19 cellular contexts compared by ENCODE assay signal in the genomic region with DNA sequence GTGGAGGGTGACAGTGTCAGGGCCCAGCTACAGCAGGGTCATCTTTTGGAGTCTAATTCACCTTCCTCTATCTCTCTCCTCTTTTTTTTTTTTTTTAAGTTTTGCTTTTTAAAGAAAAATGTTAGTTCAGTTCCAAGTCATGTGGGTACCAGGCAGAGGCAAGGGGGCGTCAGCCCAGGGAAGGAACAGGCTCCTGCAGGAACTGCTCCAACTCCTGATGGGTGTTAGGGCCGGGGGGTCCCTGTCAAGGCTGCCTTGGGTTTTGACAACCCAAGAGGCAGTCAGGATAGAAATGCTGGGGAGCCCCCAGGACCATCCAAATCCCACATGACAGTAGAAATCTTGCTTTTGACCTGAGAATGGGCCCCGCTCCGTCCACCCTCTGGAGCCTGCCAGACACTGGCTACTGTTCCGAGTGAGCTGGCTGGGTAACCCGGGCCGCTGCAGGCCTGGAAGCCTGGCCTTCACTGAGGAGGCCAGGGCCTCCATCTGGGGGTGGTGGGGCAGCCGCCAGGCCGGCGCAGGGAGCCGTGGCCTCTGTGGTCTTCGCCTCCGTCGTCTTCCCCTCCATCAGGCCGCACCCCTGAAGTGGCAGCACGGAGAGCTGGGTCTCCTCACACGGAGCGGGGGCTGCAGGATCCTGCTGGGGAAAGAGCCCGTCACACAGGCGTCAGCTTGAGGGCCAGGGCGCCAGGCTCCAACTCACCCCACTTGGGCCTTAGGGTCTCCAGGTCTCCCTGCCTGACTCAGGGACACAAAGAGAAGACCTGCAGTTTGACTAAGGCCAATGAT. TPM values are rescaled to one million over a fixed set of nuclear protein-coding genes. Genes with fewer than 3 reads are reported as not detected.
DNase-seq lines count a peak whose midpoint lies in the region; ATAC-seq and TF ChIP-seq lines count a peak whose summit lies in the region.
"Had no signal": no experiment of that assay in that cellular context is flagged by ENCODE, and none has a peak within 500 bp of the region (broad histone marks: within the 10 kb centered on the region; RNA-seq: fewer than 3 reads in every experiment).

No MANE protein-coding gene starts in this region.

- no peaks in the 10 kb centered on the region for H3K27me3 ChIP-seq in lower lobe of right lung (ENCODE audit: low read depth)
- H3K27me3 ChIP-seq: SJSA1 had no signal

- H3K9me3 Mint-ChIP-seq in chondrocyte (ENCODE audit: low read depth), result no peaks in the 10 kb centered on the region

- no peaks in the 10 kb centered on the region for H3K9me3 ChIP-seq in lower lobe of right lung
- H3K9me3 ChIP-seq: SJSA1 had no signal

- intact Hi-C loops in lower lobe of right lung (cut with DNase I), result no loop called here

- H3K36me3 ChIP-seq in lower lobe of right lung, result no peaks in the 10 kb centered on the region
- H3K36me3 ChIP-seq: SJSA1 had no signal

- no peak overlapping the region for H3K27ac Mint-ChIP-seq in chondrocyte (ENCODE audit: unreplicated experiment)

- ATAC-seq in lower lobe of right lung, result no peak
- ATAC-seq in stimulated activated naive CD8-positive, alpha-beta T cell treated with anti-CD3 and anti-CD28 coated beads, Interleukin-15, Interleukin-2, amounts not matched to agents 100 U/mL and 50 U/mL, for 24 hours, result peak; percentile 15
- ATAC-seq: PC-3 had no signal

- no peak overlapping the region for H3K4me3 ChIP-seq in lower lobe of right lung
- H3K4me3 ChIP-seq: SJSA1 had no signal

- TF ChIP-seq CTCF in chondrocyte (IDR thresholded peaks at IDR 0.05), result no peak
- TF ChIP-seq CTCF in lower lobe of right lung (IDR thresholded peaks at IDR 0.05), result no peak

- no peaks in the 10 kb centered on the region for H3K36me3 Mint-ChIP-seq in chondrocyte (ENCODE audit: low read depth)

- H3K4me1 Mint-ChIP-seq in chondrocyte (ENCODE audit: low read depth), result no peaks in the 10 kb centered on the region

- DNase-seq in D341Med (ENCODE audit: low spot score) (peak; percentile 24), chondrocyte (ENCODE audit: low spot score) (peak; percentile 84), lower lobe of right lung (peak; percentile 14), mesenteric fat pad (ENCODE audit: low spot score) (no peak), amygdala (lab: John Stamatoyannopoulos, UW) (no peak), SHP77 (lab: John Stamatoyannopoulos, UW) (no peak)
- no peak for DNase-seq in stimulated activated naive CD8-positive, alpha-beta T cell treated with anti-CD3 and anti-CD28 coated beads, Interleukin-15, Interleukin-2, amounts not matched to agents 100 U/mL and 50 U/mL, for 24 hours
- DNase-seq: C1 segment of cervical spinal cord, DMS79, GOT3, KG1, MV-4-11, NCI-H1694 treated with DMSO at 0.1 percent for 48 hours, NCI-H2107, NCI-H226, NCI-H526, PC-3 had no signal

- peaks cover 1% of the 10 kb centered on the region for H3K27me3 Mint-ChIP-seq in chondrocyte (ENCODE audit: low read depth)

- H3K27ac ChIP-seq in lower lobe of right lung, result no peak overlapping the region
- H3K27ac ChIP-seq: SJSA1 had no signal

- H3K4me1 ChIP-seq in lower lobe of right lung, result peaks cover 5% of the 10 kb centered on the region
- H3K4me1 ChIP-seq: SJSA1 had no signal

- no peak overlapping the region for H3K4me3 Mint-ChIP-seq in chondrocyte (ENCODE audit: unreplicated experiment)

RNA-seq across cellular contexts. Expression of a gene that starts 24.2 kb away (rescaled TPM):
- 11.4 TPM in 1 of 3 replicates, not detected in the others for total RNA-seq in chondrocyte
- total RNA-seq in lower lobe of right lung, result 47.6 TPM
- 29.8 TPM for total RNA-seq in mesenteric fat pad
- total RNA-seq: A673, PC-3, SJSA1 had no signal

RNA-seq across cellular contexts. Expression of a gene that starts 32.9 kb away (rescaled TPM):
- total RNA-seq in chondrocyte (not detected in 3 replicates), lower lobe of right lung (not detected), mesenteric fat pad (not detected)
- total RNA-seq: A673, PC-3, SJSA1 had no signal

RNA-seq across cellular contexts. Expression of a gene that starts 42.0 kb away (rescaled TPM):
- total RNA-seq in chondrocyte (7.1 to 8.7 TPM (median 8.2 TPM) in 3 replicates), lower lobe of right lung (8.8 TPM), mesenteric fat pad (6.0 TPM)

RNA-seq across cellular contexts. Expression of a gene that starts 49.1 kb away (rescaled TPM):
- total RNA-seq in chondrocyte (0.13 to 0.31 TPM (median 0.27 TPM) in 3 replicates), lower lobe of right lung (not detected), mesenteric fat pad (not detected)
- total RNA-seq: PC-3, SJSA1 had no signal

Comparison
In these comparisons a context has a peak if more than half of its experiments do, and no peak if none do; other contexts are left out.
1. DNase-seq: peak in D341Med (single experiment), chondrocyte (single experiment) and lower lobe of right lung (single experiment); none in stimulated activated naive CD8-positive, alpha-beta T cell treated with anti-CD3 and anti-CD28 coated beads, Interleukin-15, Interleukin-2, amounts not matched to agents 100 U/mL and 50 U/mL, for 24 hours (single experiment), mesenteric fat pad (single experiment), amygdala (0 of 56) and SHP77 (0 of 2).